8 cellular contexts compared by ENCODE assay signal in genomic region chr1:48530727-48531351, GRCh38. TPM values are rescaled to one million over a fixed set of nuclear protein-coding genes. Genes with fewer than 3 reads are reported as not detected.
A peak's percentile ranks its signal among the peaks of the same experiment; 100 is the strongest.
DNase-seq lines count a peak whose midpoint lies in the region; ATAC-seq, FAIRE-seq and TF ChIP-seq lines count a peak whose summit lies in the region.

No MANE protein-coding gene starts in this region.

- TF ChIP-seq POLR2A in thyroid gland (IDR thresholded peaks at IDR 0.05) = no peak

- FAIRE-seq in GM19239 (lab: Jason Lieb, UNC) = no peak

- H3K4me3 ChIP-seq in brain microvascular endothelial cell (ENCODE audit: low read depth, low read length) (no peak overlapping the region), lower lobe of right lung (no peak overlapping the region), thyroid gland (replicated peaks in 1 of 3) (no peak overlapping the region)

- WGBS in thyroid gland, 2 donors = 0% methylated on average over 2 of the region's 2 CpGs

- in situ Hi-C loops in Caki2 (cut with HindIII; ENCODE audit: low pct_unique_long_range_greater_than_20kb, low sequenced_read_pairs) = no loop called here
- in situ Hi-C loops in brain microvascular endothelial cell (cut with HindIII; ENCODE audit: low pct_ligation_motif_present, low sequenced_read_pairs) = no loop called here

- peak; percentile 50 for DNase-seq in Caki2 (ENCODE audit: low read depth)
- peak; percentile 57 for DNase-seq in GM19239 (ENCODE audit: insufficient read length, low spot score)
- peak; percentile 78 for DNase-seq in HK-2 (ENCODE audit: unreplicated experiment)
- DNase-seq in NOMO-1 treated with DMSO at 0.1 percent for 48 hours (lab: John Stamatoyannopoulos, UW; ENCODE audit: unreplicated experiment) = peak; percentile 36
- DNase-seq in brain microvascular endothelial cell = peak; percentile 10
- peak; percentile 65 for DNase-seq in lower lobe of right lung
- peak; percentile 69 to 71 for DNase-seq in thyroid gland

- intact Hi-C loops in lower lobe of right lung (cut with DNase I) (no loop called here), thyroid gland (cut with DNase I) (no loop called here)

- no peaks in the 10 kb centered on the region for H3K27me3 ChIP-seq in brain microvascular endothelial cell (replicated peaks)
- peaks cover 10% of the 10 kb centered on the region for H3K27me3 ChIP-seq in lower lobe of right lung (ENCODE audit: low read depth)
- H3K27me3 ChIP-seq in thyroid gland = no peaks in the 10 kb centered on the region

- peak; percentile 80 for TF ChIP-seq CTCF in brain microvascular endothelial cell (IDR thresholded peaks at IDR 0.05; ENCODE audit: low read depth, low read length, missing control alignments)
- peak; percentile 54 for TF ChIP-seq CTCF in lower lobe of right lung (IDR thresholded peaks at IDR 0.05)
- peak in 5 of 6 experiments; percentile 31 to 59 (median 44) for TF ChIP-seq CTCF in thyroid gland (IDR thresholded peaks at IDR 0.05)

- H3K27ac ChIP-seq in brain microvascular endothelial cell = no peak overlapping the region
- H3K27ac ChIP-seq in lower lobe of right lung = no peak overlapping the region
- H3K27ac ChIP-seq in thyroid gland = no peak overlapping the region

- no peaks in the 10 kb centered on the region for H3K9me3 ChIP-seq in lower lobe of right lung
- no peaks in the 10 kb centered on the region for H3K9me3 ChIP-seq in thyroid gland

- no peaks in the 10 kb centered on the region for H3K36me3 ChIP-seq in brain microvascular endothelial cell (replicated peaks)
- H3K36me3 ChIP-seq in lower lobe of right lung = no peaks in the 10 kb centered on the region
- H3K36me3 ChIP-seq in thyroid gland = no peaks in the 10 kb centered on the region

- ATAC-seq in lower lobe of right lung (peak; percentile 49 to 79), GM21786 (IDR thresholded peaks at IDR 0.05; ENCODE audit: unreplicated experiment) (no peak)

- H3K4me1 ChIP-seq in lower lobe of right lung (peaks cover 7% of the 10 kb centered on the region), thyroid gland (no peaks in the 10 kb centered on the region)

RNA-seq across cellular contexts. Expression of gene SPATA6, which starts 58.8 kb away (rescaled TPM):
- 1.9 and 2.9 TPM in 2 replicates for total RNA-seq in Caki2 (2014; rRNA removed; shearing (Covaris generic); ENCODE audit: low replicate concordance)
- total RNA-seq in lower lobe of right lung (32.4 TPM), thyroid gland (10 to 100 TPM; 20.9 to 41.5 (median 34.0) TPM)

Comparison
In these comparisons a context has a peak if more than half of its experiments do, and no peak if none do; other contexts are left out.
1. DNase-seq: peak in every context shown above with its lines; median percentile 78 in HK-2; 70 in thyroid gland; 65 in lower lobe of right lung; 57 in GM19239; 50 in Caki2; 36 in NOMO-1 treated with DMSO at 0.1 percent for 48 hours; 10 in brain microvascular endothelial cell.